14 cellular contexts compared by ENCODE assay signal in the genomic region with DNA sequence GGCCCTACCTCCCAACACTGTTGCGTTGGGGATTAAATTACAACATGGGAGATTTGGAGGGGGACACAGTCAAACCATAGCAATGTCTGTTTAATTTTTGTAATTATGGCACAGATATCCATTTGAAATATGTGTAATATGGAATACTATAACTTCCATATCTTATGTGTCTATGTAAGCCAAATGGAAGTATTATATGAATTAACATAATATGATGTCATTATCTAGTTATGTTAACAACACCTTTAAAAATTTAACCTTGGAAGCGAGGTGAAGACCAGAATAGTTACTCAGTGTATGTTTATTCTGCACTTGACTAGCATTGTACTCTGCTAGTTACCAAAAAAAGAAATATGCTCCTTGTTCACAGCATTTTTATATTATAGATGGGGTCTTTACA.
"Had no signal": no experiment of that assay in that cellular context is flagged by ENCODE, and none has a peak within 500 bp of the region (broad histone marks: within the 10 kb centered on the region; RNA-seq: fewer than 3 reads in every experiment).

No MANE protein-coding gene starts in this region.

- H3K36me3 ChIP-seq: prostate gland had no signal

- H3K4me3 Mint-ChIP-seq: activated naive CD4-positive, alpha-beta T cell treated with anti-CD3 and anti-CD28 coated beads, Interleukin-2, amount 10 ng/mL, durations not matched to agents 7 days and 5 days had no signal

- H3K27ac ChIP-seq: prostate gland had no signal

- H3K9me3 Mint-ChIP-seq: activated naive CD4-positive, alpha-beta T cell treated with anti-CD3 and anti-CD28 coated beads, Interleukin-2, amount 10 ng/mL, durations not matched to agents 7 days and 5 days; neural crest cell had no signal

- ATAC-seq: activated CD4-positive, CD25-positive, alpha-beta regulatory T cell treated with anti-CD3 and anti-CD28 coated beads, Interleukin-2, amount 50 U/mL, for 24 hours; right cardiac atrium had no signal

- H3K4me1 ChIP-seq: prostate gland had no signal

- H3K9me3 ChIP-seq: prostate gland, upper lobe of left lung had no signal

- DNase-seq: activated naive CD4-positive, alpha-beta T cell treated with anti-CD3 and anti-CD28 coated beads, Interleukin-2, amount 10 ng/mL, durations not matched to agents 7 days and 5 days; activated T-cell treated with anti-CD3 and anti-CD28 coated beads, Interleukin-2, amount 50 U/mL, for 1 hour; effector CD8-positive, alpha-beta T cell; foreskin fibroblast; kidney glomerular epithelial cell; right cardiac atrium; small intestine; stimulated activated CD4-positive, alpha-beta T cell treated with anti-CD3 and anti-CD28 coated beads, Interleukin-4, amount 100 ng/mL, for 24 hours; stimulated activated naive CD4-positive, alpha-beta T cell; T-helper 9 cell; upper lobe of left lung had no signal

- H3K27ac Mint-ChIP-seq: activated naive CD4-positive, alpha-beta T cell treated with anti-CD3 and anti-CD28 coated beads, Interleukin-2, amount 10 ng/mL, durations not matched to agents 7 days and 5 days had no signal

- H3K4me3 ChIP-seq: prostate gland had no signal

- H3K27me3 ChIP-seq: upper lobe of left lung had no signal
